Comparison of ENCODE assay signal across 17 cellular contexts in genomic region chr7:155603190-155603857, GRCh38. TPM values are rescaled to one million over a fixed set of nuclear protein-coding genes. Genes with fewer than 3 reads are reported as not detected.
DNase-seq lines count a peak whose midpoint lies in the region; FAIRE-seq and TF ChIP-seq lines count a peak whose summit lies in the region.
"Had no signal": no experiment of that assay in that cellular context is flagged by ENCODE, and none has a peak within 500 bp of the region (broad histone marks: within the 10 kb centered on the region; RNA-seq: fewer than 3 reads in every experiment).

No MANE protein-coding gene starts in this region.

- H2AK5ac ChIP-seq in H1 (ENCODE audit: low read depth, low read length) = no peak overlapping the region

- H3K9ac ChIP-seq in H1 (replicated peaks in 1 of 4; ENCODE audit: extremely low read depth in 1 of 4, low read depth in 3 of 4, low read length in 3 of 4) = no peak overlapping the region

- H3K27me3 ChIP-seq in H1 (replicated peaks in 1 of 4; ENCODE audit: control insufficient read depth in 3 of 4, extremely low read depth in 1 of 4, insufficient read depth in 3 of 4, low read length in 3 of 4) (no peaks in the 10 kb centered on the region), neutrophil (no peaks in the 10 kb centered on the region), hepatocyte (peaks cover 4% of the 10 kb centered on the region)
- H3K27me3 ChIP-seq: MG63 had no signal

- no peak overlapping the region for H3K4ac ChIP-seq in H1 (replicated peaks; ENCODE audit: insufficient read length, low read depth, low read length)

- no peak for TF ChIP-seq RAD21 in H1 (IDR thresholded peaks at IDR 0.05 in 1 of 2, conservative IDR thresholded peaks at IDR 0.05 in 1 of 2; ENCODE audit: low read depth in 2 of 2, low read length in 2 of 2)

- no peaks in the 10 kb centered on the region for H3K23me2 ChIP-seq in H1 (ENCODE audit: low read depth, low read length)

- DNase-seq in CD1c-positive myeloid dendritic cell (ENCODE audit: extremely low spot score) (peak; percentile 34), HCEC 1CT (peak; percentile 23), H1 (ENCODE audit: low read depth in 1 of 2, low spot score in 2 of 2) (no peak), NOMO-1 treated with DMSO at 0.1 percent for 48 hours (lab: John Stamatoyannopoulos, UW; ENCODE audit: unreplicated experiment) (no peak), hepatocyte (ENCODE audit: low spot score) (no peak), dermis blood vessel endothelial cell (no peak)
- DNase-seq: CD8-positive, alpha-beta T cell; DMS79 treated with DMSO at 0.1 percent for 48 hours; Karpas-422; MG63; NCI-H1092; NCI-H146; NCI-H510A treated with DMSO at 0.1 percent for 48 hours; SHP77 had no signal

- H4K91ac ChIP-seq in H1 (replicated peaks; ENCODE audit: insufficient read length, low read length) = no peak overlapping the region

- no peak overlapping the region for H2BK5ac ChIP-seq in H1 (ENCODE audit: low read depth, low read length)

- H2BK20ac ChIP-seq in H1 (ENCODE audit: low read length) = no peak overlapping the region

- peak overlapping the region; percentile 84; the same call in 1 of the 2 replicates for H2BK12ac ChIP-seq in H1 (ENCODE audit: low read depth, low read length)

- H3K23ac ChIP-seq in H1 (ENCODE audit: insufficient read length) = no peak overlapping the region

- TF ChIP-seq EP300 in H1 (IDR thresholded peaks at IDR 0.05; ENCODE audit: borderline replicate concordance in 1 of 2, low read depth in 2 of 2, low read length in 2 of 2) = no peak

- no peak overlapping the region for H3K56ac ChIP-seq in H1 (replicated peaks; ENCODE audit: insufficient read length, low read depth, low read length)

- no peaks in the 10 kb centered on the region for H3K79me1 ChIP-seq in H1 (ENCODE audit: low read depth, low read length)

- no peak overlapping the region for H2BK120ac ChIP-seq in H1 (replicated peaks; ENCODE audit: low read depth, low read length)

- TF ChIP-seq POLR2A in H1 (IDR thresholded peaks at IDR 0.05; ENCODE audit: control extremely low read depth in 1 of 2, low read depth in 2 of 2, low read length in 2 of 2) = no peak

- H3K9me3 ChIP-seq in H1 (ENCODE audit: insufficient read depth in 2 of 2, low read depth in 1 of 2, low read length in 1 of 2) (no peaks in the 10 kb centered on the region), neutrophil (no peaks in the 10 kb centered on the region), hepatocyte (ENCODE audit: low read depth) (no peaks in the 10 kb centered on the region)
- H3K9me3 ChIP-seq: MG63 had no signal

- 85% methylated on average over 19 of the region's 19 CpGs; no CpG with 5 or more reads in 1 of the 2 experiments for WGBS in H1 (ENCODE audit: extremely low coverage in 1 of 2, insufficient coverage in 1 of 2, insufficient read length in 1 of 2, insufficient replicate concordance in 2 of 2, low coverage in 1 of 2, low lambda C conversion rate in 2 of 2, missing lambda C conversion rate in 1 of 2), 2 experiments
- 69% methylated on average over 19 of the region's 19 CpGs for WGBS in hepatocyte (ENCODE audit: low lambda C conversion rate, missing lambda C conversion rate)

- H4K8ac ChIP-seq in H1 (ENCODE audit: extremely low read depth, insufficient read depth, low read length) = no peak overlapping the region

- no peak overlapping the region for H3K27ac ChIP-seq in H1 (ENCODE audit: low read depth, low read length)
- peak overlapping the region; percentile 28 for H3K27ac ChIP-seq in neutrophil
- H3K27ac ChIP-seq in hepatocyte = no peak overlapping the region

- no peak overlapping the region for H3K4me2 ChIP-seq in H1 (ENCODE audit: insufficient read depth in 1 of 2, low read depth in 2 of 2, low read length in 2 of 2)
- no peak overlapping the region for H3K4me2 ChIP-seq in hepatocyte

- CTCF ChIA-PET in H1 (lab: Charles Lee; ENCODE audit: partially characterized antibody) = interaction anchor here (0.8 to 1.6 kb wide), 8 partner anchors 7 to 246 kb away, joined by 3 to 9 read pairs (median 4); no protein-coding TSS in a partner anchor

- H3K4me1 ChIP-seq in H1 (replicated peaks in 1 of 4; ENCODE audit: control insufficient read depth in 3 of 4, insufficient read depth in 4 of 4, low read length in 3 of 4) = peaks cover 0 to 2% (median 0%) of the 10 kb centered on the region in 4 experiments; a peak in 1 of 7 replicates
- H3K4me1 ChIP-seq in neutrophil (ENCODE audit: control insufficient read depth in 1 of 2, insufficient read depth in 1 of 2, low read depth in 1 of 2, low read length in 1 of 2) = peaks cover 16% of the 10 kb centered on the region in 2 experiments
- H3K4me1 ChIP-seq in hepatocyte (ENCODE audit: insufficient read depth) = no peaks in the 10 kb centered on the region

- POLR2A ChIA-PET in H1 (lab: Charles Lee; ENCODE audit: partially characterized antibody) = no interaction called here

- no peak for TF ChIP-seq CTCF in H1 (IDR thresholded peaks at IDR 0.05; ENCODE audit: control extremely low read depth in 1 of 3, insufficient read depth in 1 of 3, low read depth in 1 of 3, low read length in 3 of 3)
- TF ChIP-seq CTCF in neutrophil (IDR thresholded peaks at IDR 0.05) = no peak
- TF ChIP-seq CTCF in hepatocyte (IDR thresholded peaks at IDR 0.05; ENCODE audit: poor library complexity) = no peak

- no peak overlapping the region for H4K5ac ChIP-seq in H1 (ENCODE audit: insufficient read length, low read depth, low read length)

- H3K79me2 ChIP-seq in H1 (ENCODE audit: control insufficient read depth in 1 of 2, insufficient read depth in 2 of 2, low read length in 2 of 2) (no peaks in the 10 kb centered on the region), hepatocyte (no peaks in the 10 kb centered on the region)

- H3K18ac ChIP-seq in H1 (ENCODE audit: extremely low read depth, low read length) = no peak overlapping the region; the same call in 1 of the 2 replicates

- no peak overlapping the region for H3K4me3 ChIP-seq in H1 (ENCODE audit: extremely low read depth in 1 of 4, insufficient read depth in 2 of 4, low read depth in 3 of 4, low read length in 4 of 4)
- H3K4me3 ChIP-seq in neutrophil (ENCODE audit: low read depth in 1 of 2, low read length in 1 of 2) = no peak overlapping the region
- H3K4me3 ChIP-seq in hepatocyte = no peak overlapping the region
- H3K4me3 ChIP-seq: MG63 had no signal

- H2AFZ ChIP-seq in H1 (ENCODE audit: low read length) (no peak overlapping the region), hepatocyte (no peak overlapping the region)

- FAIRE-seq in H1 (lab: Jason Lieb, UNC) = no peak
- FAIRE-seq: D721Med, G401.6 had no signal

- H4K20me1 ChIP-seq in H1 (replicated peaks in 1 of 2; ENCODE audit: control insufficient read depth in 1 of 2, insufficient read depth in 2 of 2, low read length in 2 of 2) (no peaks in the 10 kb centered on the region), hepatocyte (ENCODE audit: insufficient read depth, poor library complexity, severe bottlenecking) (no peaks in the 10 kb centered on the region)

- no peaks in the 10 kb centered on the region for H3K36me3 ChIP-seq in H1 (ENCODE audit: control insufficient read depth in 2 of 4, insufficient read depth in 4 of 4, low read length in 3 of 4)
- H3K36me3 ChIP-seq in neutrophil = no peaks in the 10 kb centered on the region
- no peaks in the 10 kb centered on the region for H3K36me3 ChIP-seq in hepatocyte (replicated peaks; ENCODE audit: insufficient read depth, low read depth)
- H3K36me3 ChIP-seq: MG63 had no signal

- H3K14ac ChIP-seq in H1 (ENCODE audit: insufficient read length) = no peak overlapping the region

- H2BK15ac ChIP-seq in H1 (ENCODE audit: low read length) = no peak overlapping the region

- no peaks in the 10 kb centered on the region for H3K9me2 ChIP-seq in hepatocyte (replicated peaks; ENCODE audit: insufficient read depth)

TF ChIP-seq in H1, 55 proteins besides CTCF, POLR2A, EP300 and RAD21:
- TF ChIP-seq JUND (IDR thresholded peaks at IDR 0.05; ENCODE audit: low read length) (no peak), RFX5 (IDR thresholded peaks at IDR 0.05; ENCODE audit: borderline replicate concordance, low read depth, low read length) (no peak), SIN3A (conservative IDR thresholded peaks at IDR 0.05 in 1 of 2, IDR thresholded peaks at IDR 0.05 in 1 of 2; ENCODE audit: low read depth in 1 of 2, low read length in 2 of 2) (no peak), FOSL1 (IDR thresholded peaks at IDR 0.05; ENCODE audit: insufficient read depth, low read depth, low read length) (no peak), YY1 (IDR thresholded peaks at IDR 0.05; ENCODE audit: low read depth, low read length) (no peak), SP4 (IDR thresholded peaks at IDR 0.05; ENCODE audit: low read length) (no peak), EZH2 (IDR thresholded peaks at IDR 0.05; ENCODE audit: low read depth, low read length, severe bottlenecking) (no peak), MAX (IDR thresholded peaks at IDR 0.05) (peak; percentile 32; the same call in 1 of the 2 replicates)

RNA-seq across cellular contexts. Expression of gene RBM33, which starts 41.1 kb away (rescaled TPM):
- 56.5 and 64.6 TPM in 2 replicates for total RNA-seq in H1 (2021; fragmentation: NEBNext Ultra II Directional; extraction: Animal tissue kit (Norgen Biotek cat#: 25700))
- polyA plus RNA-seq in H1 (2011; rRNA removed) = 16.5 and 32.5 TPM in 2 replicates
- polyA plus RNA-seq in H1 (2011; cell fraction: cytosol; rRNA removed) = 12.2 TPM
- polyA plus RNA-seq in H1 (2011; cell fraction: nucleus; rRNA removed) = 46.4 TPM
- 19.6 to 25.6 TPM (median 22.5 TPM) in 4 replicates for polyA plus RNA-seq in H1 (2012, experiment 1 of 2)
- polyA plus RNA-seq in H1 (2012, experiment 2 of 2) = 3.7 TPM
- 38.4 TPM for polyA plus RNA-seq in H1 (2013, experiment 1 of 2)
- polyA plus RNA-seq in H1 (2013, experiment 2 of 2) = 36.8 TPM
- 16.2 and 17.2 TPM in 2 replicates for polyA minus RNA-seq in H1 (2011; rRNA and poly(A)+ RNA removed)
- polyA minus RNA-seq in H1 (2011; cell fraction: cytosol; rRNA and poly(A)+ RNA removed) = 19.3 TPM
- 62.6 TPM for polyA minus RNA-seq in H1 (2011; cell fraction: nucleus; rRNA and poly(A)+ RNA removed)
- 18.3 and 24.8 TPM in 2 replicates for total RNA-seq in hepatocyte
- 40.8 and 42.7 TPM in 2 replicates for polyA plus RNA-seq in hepatocyte
- total RNA-seq in dermis blood vessel endothelial cell = 23.1 and 31.3 TPM in 2 replicates

RNA-seq across cellular contexts. Expression of gene CNPY1, which starts 57.0 kb away (rescaled TPM):
- total RNA-seq in H1 (2021; fragmentation: NEBNext Ultra II Directional; extraction: Animal tissue kit (Norgen Biotek cat#: 25700)) = not detected in 2 replicates
- not detected in 2 replicates for polyA plus RNA-seq in H1 (2011; rRNA removed)
- not detected for polyA plus RNA-seq in H1 (2011; cell fraction: cytosol; rRNA removed)
- not detected for polyA plus RNA-seq in H1 (2011; cell fraction: nucleus; rRNA removed)
- not detected in 4 replicates for polyA plus RNA-seq in H1 (2012, experiment 1 of 2)
- polyA plus RNA-seq in H1 (2012, experiment 2 of 2) = not detected
- not detected for polyA plus RNA-seq in H1 (2013, experiment 1 of 2)
- not detected for polyA plus RNA-seq in H1 (2013, experiment 2 of 2)
- not detected in 2 replicates for polyA minus RNA-seq in H1 (2011; rRNA and poly(A)+ RNA removed)
- polyA minus RNA-seq in H1 (2011; cell fraction: cytosol; rRNA and poly(A)+ RNA removed) = not detected
- polyA minus RNA-seq in H1 (2011; cell fraction: nucleus; rRNA and poly(A)+ RNA removed) = 0.30 TPM
- not detected in 2 replicates for total RNA-seq in hepatocyte
- not detected in 2 replicates for polyA plus RNA-seq in hepatocyte
- total RNA-seq in dermis blood vessel endothelial cell = not detected in 2 replicates
- total RNA-seq: CD8-positive, alpha-beta T cell had no signal

Comparison
In these comparisons a context has a peak if more than half of its experiments do, and no peak if none do; other contexts are left out.
1. DNase-seq: peak in CD1c-positive myeloid dendritic cell (single experiment) and HCEC 1CT (single experiment); none in H1 (0 of 2), NOMO-1 treated with DMSO at 0.1 percent for 48 hours (single experiment), hepatocyte (single experiment) and dermis blood vessel endothelial cell (single experiment).